16 cellular contexts compared by ENCODE assay signal in genomic region chr10:78906734-78907385, GRCh38.
"Had no signal": no experiment of that assay in that cellular context is flagged by ENCODE, and none has a peak within 500 bp of the region (broad histone marks: within the 10 kb centered on the region; RNA-seq: fewer than 3 reads in every experiment).

No MANE protein-coding gene starts in this region.

- H3K9me3 Mint-ChIP-seq: activated naive CD8-positive, alpha-beta T cell treated with anti-CD3 and anti-CD28 coated beads, Interleukin-2, amount 10 ng/mL, durations not matched to agents 7 days and 5 days; central memory CD8-positive, alpha-beta T cell; neural crest cell; stimulated activated effector memory CD8-positive, alpha-beta T cell treated with anti-CD3 and anti-CD28 coated beads, Interleukin-12 subunit alpha, Interleukin-12 subunit beta, amount 100 ng/mL, for 72 hours; T-helper 2 cell treated with Interferon-gamma antibody and Interleukin-4, amounts not matched to agents 5 μg/mL and 100 μg/mL, for 36 hours; WTC11 had no signal

- H3K4me3 Mint-ChIP-seq: activated CD4-positive, alpha-beta T cell treated with anti-CD3 and anti-CD28 coated beads for 36 hours; activated naive CD8-positive, alpha-beta T cell treated with anti-CD3 and anti-CD28 coated beads, Interleukin-2, amount 10 ng/mL, durations not matched to agents 7 days and 5 days; central memory CD8-positive, alpha-beta T cell; neural crest cell; stimulated activated effector memory CD8-positive, alpha-beta T cell treated with anti-CD3 and anti-CD28 coated beads, Interleukin-12 subunit alpha, Interleukin-12 subunit beta, amount 100 ng/mL, for 72 hours; T-helper 2 cell treated with Interferon-gamma antibody and Interleukin-4, amounts not matched to agents 5 μg/mL and 100 μg/mL, for 36 hours; WTC11 had no signal

- ATAC-seq: activated CD4-positive, alpha-beta T cell treated with anti-CD3 and anti-CD28 coated beads for 36 hours; stimulated activated effector memory CD8-positive, alpha-beta T cell treated with anti-CD3 and anti-CD28 coated beads, Interleukin-12 subunit alpha, Interleukin-12 subunit beta, amount 100 ng/mL, for 72 hours had no signal

- H3K4me2 ChIP-seq: SK-N-SH had no signal

- H3K27me3 Mint-ChIP-seq: activated CD4-positive, alpha-beta T cell treated with anti-CD3 and anti-CD28 coated beads for 36 hours; activated naive CD8-positive, alpha-beta T cell treated with anti-CD3 and anti-CD28 coated beads, Interleukin-2, amount 10 ng/mL, durations not matched to agents 7 days and 5 days; central memory CD8-positive, alpha-beta T cell had no signal

- H3K9ac ChIP-seq: SK-N-SH had no signal

- DNase-seq: activated CD4-positive, alpha-beta T cell treated with anti-CD3 and anti-CD28 coated beads for 36 hours; activated CD4-positive, alpha-beta T cell treated with anti-CD3 and anti-CD28 coated beads, Interleukin-2, amount 50 U/mL, for 48 hours; activated naive CD8-positive, alpha-beta T cell treated with anti-CD3 and anti-CD28 coated beads, Interleukin-2, amount 10 ng/mL, durations not matched to agents 7 days and 5 days; colonic mucosa; left ventricle myocardium inferior; sigmoid colon; SK-N-SH; stimulated activated CD4-positive, alpha-beta T cell treated with anti-CD3 and anti-CD28 coated beads, Interleukin-4, amount 100 ng/mL, for 24 hours; thyroid gland had no signal

- H3K4me1 ChIP-seq: colonic mucosa, sigmoid colon, uterus had no signal

- H3K4me1 Mint-ChIP-seq: activated CD4-positive, alpha-beta T cell treated with anti-CD3 and anti-CD28 coated beads for 36 hours; activated naive CD8-positive, alpha-beta T cell treated with anti-CD3 and anti-CD28 coated beads, Interleukin-2, amount 10 ng/mL, durations not matched to agents 7 days and 5 days; central memory CD8-positive, alpha-beta T cell; stimulated activated effector memory CD8-positive, alpha-beta T cell treated with anti-CD3 and anti-CD28 coated beads, Interleukin-12 subunit alpha, Interleukin-12 subunit beta, amount 100 ng/mL, for 72 hours had no signal

- H3K4me3 ChIP-seq: colonic mucosa, left ventricle myocardium inferior, ovary, sigmoid colon, thyroid gland, uterus had no signal

- H3K36me3 Mint-ChIP-seq: activated naive CD8-positive, alpha-beta T cell treated with anti-CD3 and anti-CD28 coated beads, Interleukin-2, amount 10 ng/mL, durations not matched to agents 7 days and 5 days; stimulated activated effector memory CD8-positive, alpha-beta T cell treated with anti-CD3 and anti-CD28 coated beads, Interleukin-12 subunit alpha, Interleukin-12 subunit beta, amount 100 ng/mL, for 72 hours; WTC11 had no signal

- H3K27ac Mint-ChIP-seq: activated CD4-positive, alpha-beta T cell treated with anti-CD3 and anti-CD28 coated beads for 36 hours; activated naive CD8-positive, alpha-beta T cell treated with anti-CD3 and anti-CD28 coated beads, Interleukin-2, amount 10 ng/mL, durations not matched to agents 7 days and 5 days; stimulated activated effector memory CD8-positive, alpha-beta T cell treated with anti-CD3 and anti-CD28 coated beads, Interleukin-12 subunit alpha, Interleukin-12 subunit beta, amount 100 ng/mL, for 72 hours; T-helper 2 cell treated with Interferon-gamma antibody and Interleukin-4, amounts not matched to agents 5 μg/mL and 100 μg/mL, for 36 hours; WTC11 had no signal

- H3K9me3 ChIP-seq: colonic mucosa, left ventricle myocardium inferior, ovary, sigmoid colon, SK-N-SH, thyroid gland, uterus had no signal

- H3K27ac ChIP-seq: colonic mucosa, left ventricle myocardium inferior, ovary, sigmoid colon, thyroid gland, uterus had no signal

- H3K36me3 ChIP-seq: colonic mucosa, left ventricle myocardium inferior, ovary, sigmoid colon, thyroid gland, uterus had no signal

- H3K27me3 ChIP-seq: colonic mucosa, ovary, sigmoid colon, thyroid gland, uterus had no signal
